In the genomic region with DNA sequence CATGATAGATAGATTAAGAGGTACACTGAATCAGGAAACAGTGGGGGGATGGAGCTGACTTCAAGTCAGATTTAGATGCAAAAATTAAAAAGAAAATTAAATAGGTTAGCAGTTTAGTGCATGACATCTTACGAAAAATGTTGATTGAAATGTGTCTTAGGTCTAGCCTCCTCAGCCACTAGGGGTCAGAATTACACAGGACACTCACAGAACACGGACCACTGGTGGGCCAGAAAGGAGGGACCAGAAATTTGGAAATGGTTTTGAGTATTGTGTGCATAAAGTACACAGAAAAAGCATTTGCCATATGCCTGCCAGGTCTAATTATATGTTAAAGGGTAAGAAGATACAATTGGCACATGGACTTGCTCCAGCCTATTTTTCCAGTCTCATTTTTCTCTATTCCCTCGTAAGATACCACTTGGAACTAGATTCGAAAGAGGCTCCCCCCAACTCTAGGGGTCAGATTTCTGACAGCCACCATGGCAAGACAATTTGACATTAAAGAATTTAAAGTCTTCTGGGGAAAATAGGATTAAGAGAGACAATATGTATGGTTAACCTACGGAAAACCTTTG, we compare ENCODE assay signal across 1 cellular context.
TF ChIP-seq lines count a peak whose summit lies in the region.

No MANE protein-coding gene starts in this region.

TF ChIP-seq in IMR-90, 13 proteins besides CTCF, POLR2A, EP300 and RAD21:
- TF ChIP-seq SMC3 (IDR thresholded peaks at IDR 0.05; ENCODE audit: low read depth, low read length): 0 out of 2 replicates have a peak, but pooled peaks have one; percentile 4
- no peak for TF ChIP-seq MAFK (IDR thresholded peaks at IDR 0.05; ENCODE audit: low read depth, low read length)
- TF ChIP-seq, protein P1, sequence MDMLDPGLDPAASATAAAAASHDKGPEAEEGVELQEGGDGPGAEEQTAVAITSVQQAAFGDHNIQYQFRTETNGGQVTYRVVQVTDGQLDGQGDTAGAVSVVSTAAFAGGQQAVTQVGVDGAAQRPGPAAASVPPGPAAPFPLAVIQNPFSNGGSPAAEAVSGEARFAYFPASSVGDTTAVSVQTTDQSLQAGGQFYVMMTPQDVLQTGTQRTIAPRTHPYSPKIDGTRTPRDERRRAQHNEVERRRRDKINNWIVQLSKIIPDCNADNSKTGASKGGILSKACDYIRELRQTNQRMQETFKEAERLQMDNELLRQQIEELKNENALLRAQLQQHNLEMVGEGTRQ (IDR thresholded peaks at IDR 0.05; ENCODE audit: low read depth, low read length): no peak
